1 cellular context compared by ENCODE assay signal in genomic region chr11:100618914-100619313, GRCh38.
TF ChIP-seq lines count a peak whose summit lies in the region.

No MANE protein-coding gene starts in this region.

TF ChIP-seq in IMR-90, 13 proteins besides CTCF, POLR2A, EP300 and RAD21 (continued from another document):
- TF ChIP-seq USF2 (IDR thresholded peaks at IDR 0.05; ENCODE audit: low read depth, low read length) (no peak), NFE2L2 (IDR thresholded peaks at IDR 0.05; ENCODE audit: low read depth, low read length) (no peak), RCOR1 (IDR thresholded peaks at IDR 0.05; ENCODE audit: insufficient replicate concordance, low read length) (no peak)
